In genomic region chr5:10654566-10654965, GRCh38 we compare ENCODE assay signal across 22 cellular contexts.
"Had no signal": no experiment of that assay in that cellular context is flagged by ENCODE, and none has a peak within 500 bp of the region (broad histone marks: within the 10 kb centered on the region; RNA-seq: fewer than 3 reads in every experiment).

No MANE protein-coding gene starts in this region.

- H3K27me3 ChIP-seq: ascending aorta, colonic mucosa, uterus had no signal

- H3K4me1 ChIP-seq: ascending aorta, colonic mucosa, uterus had no signal

- H3K9me3 ChIP-seq: ascending aorta, colonic mucosa, esophagus muscularis mucosa, uterus had no signal

- H3K4me3 Mint-ChIP-seq: activated CD4-positive, alpha-beta T cell treated with anti-CD3 and anti-CD28 coated beads, Interleukin-2, amount 10 ng/mL, durations not matched to agents 7 days and 5 days; activated CD8-positive, alpha-beta memory T cell treated with anti-CD3 and anti-CD28 coated beads, Interleukin-2, amount 10 ng/mL, durations not matched to agents 7 days and 5 days; activated CD8-positive, alpha-beta T cell treated with anti-CD3 and anti-CD28 coated beads for 36 hours; activated naive CD4-positive, alpha-beta T cell treated with anti-CD3 and anti-CD28 coated beads, Interleukin-2, amount 50 U/mL, for 24 hours; effector memory CD8-positive, alpha-beta T cell; natural killer cell treated with Interleukin-12 subunit alpha and Interleukin-12 subunit beta and Interleukin-15 and Interleukin-18, amount 100 ng/mL, for 72 hours; T-cell; T-helper 2 cell treated with Interferon-gamma antibody and Interleukin-4, amounts not matched to agents 5 μg/mL and 100 μg/mL, for 36 hours had no signal

- H3K27ac Mint-ChIP-seq: activated CD4-positive, alpha-beta T cell treated with anti-CD3 and anti-CD28 coated beads, Interleukin-2, amount 10 ng/mL, durations not matched to agents 7 days and 5 days; activated CD8-positive, alpha-beta memory T cell treated with anti-CD3 and anti-CD28 coated beads, Interleukin-2, amount 10 ng/mL, durations not matched to agents 7 days and 5 days; activated CD8-positive, alpha-beta T cell treated with anti-CD3 and anti-CD28 coated beads for 36 hours; activated naive CD4-positive, alpha-beta T cell treated with anti-CD3 and anti-CD28 coated beads, Interleukin-2, amount 50 U/mL, for 24 hours; effector memory CD8-positive, alpha-beta T cell; natural killer cell treated with Interleukin-12 subunit alpha and Interleukin-12 subunit beta and Interleukin-15 and Interleukin-18, amount 100 ng/mL, for 72 hours; progenitor cell of endocrine pancreas; T-cell; T-helper 2 cell treated with Interferon-gamma antibody and Interleukin-4, amounts not matched to agents 5 μg/mL and 100 μg/mL, for 36 hours had no signal

- ATAC-seq: activated CD8-positive, alpha-beta memory T cell treated with anti-CD3 and anti-CD28 coated beads, Interleukin-2, amount 10 ng/mL, durations not matched to agents 7 days and 5 days; activated CD8-positive, alpha-beta T cell treated with anti-CD3 and anti-CD28 coated beads for 36 hours; effector memory CD8-positive, alpha-beta T cell; natural killer cell treated with Interleukin-12 subunit alpha and Interleukin-12 subunit beta and Interleukin-15 and Interleukin-18, amount 100 ng/mL, for 72 hours; T-cell had no signal

- H3K36me3 Mint-ChIP-seq: activated naive CD4-positive, alpha-beta T cell treated with anti-CD3 and anti-CD28 coated beads, Interleukin-2, amount 50 U/mL, for 24 hours; natural killer cell treated with Interleukin-12 subunit alpha and Interleukin-12 subunit beta and Interleukin-15 and Interleukin-18, amount 100 ng/mL, for 72 hours had no signal

- H3K36me3 ChIP-seq: colonic mucosa, uterus had no signal

- H3K4me3 ChIP-seq: ascending aorta, colonic mucosa, dorsolateral prefrontal cortex, esophagus muscularis mucosa, uterus had no signal

- H3K27ac ChIP-seq: ascending aorta, colonic mucosa, esophagus muscularis mucosa, uterus, VCaP had no signal

- H3K9me3 Mint-ChIP-seq: activated CD4-positive, alpha-beta T cell treated with anti-CD3 and anti-CD28 coated beads, Interleukin-2, amount 10 ng/mL, durations not matched to agents 7 days and 5 days; activated naive CD4-positive, alpha-beta T cell treated with anti-CD3 and anti-CD28 coated beads, Interleukin-2, amount 50 U/mL, for 24 hours; effector memory CD8-positive, alpha-beta T cell; natural killer cell treated with Interleukin-12 subunit alpha and Interleukin-12 subunit beta and Interleukin-15 and Interleukin-18, amount 100 ng/mL, for 72 hours; T-helper 2 cell treated with Interferon-gamma antibody and Interleukin-4, amounts not matched to agents 5 μg/mL and 100 μg/mL, for 36 hours had no signal

- H3K27me3 Mint-ChIP-seq: activated CD4-positive, alpha-beta T cell treated with anti-CD3 and anti-CD28 coated beads, Interleukin-2, amount 10 ng/mL, durations not matched to agents 7 days and 5 days; activated CD8-positive, alpha-beta memory T cell treated with anti-CD3 and anti-CD28 coated beads, Interleukin-2, amount 10 ng/mL, durations not matched to agents 7 days and 5 days; activated CD8-positive, alpha-beta T cell treated with anti-CD3 and anti-CD28 coated beads for 36 hours; activated naive CD4-positive, alpha-beta T cell treated with anti-CD3 and anti-CD28 coated beads, Interleukin-2, amount 50 U/mL, for 24 hours; effector memory CD8-positive, alpha-beta T cell; natural killer cell treated with Interleukin-12 subunit alpha and Interleukin-12 subunit beta and Interleukin-15 and Interleukin-18, amount 100 ng/mL, for 72 hours; progenitor cell of endocrine pancreas; T-cell had no signal

- DNase-seq: activated CD4-positive, alpha-beta T cell treated with anti-CD3 and anti-CD28 coated beads, Interleukin-2, amount 10 ng/mL, durations not matched to agents 7 days and 5 days; activated CD8-positive, alpha-beta memory T cell treated with anti-CD3 and anti-CD28 coated beads, Interleukin-2, amount 10 ng/mL, durations not matched to agents 7 days and 5 days; activated CD8-positive, alpha-beta T cell treated with anti-CD3 and anti-CD28 coated beads for 36 hours; activated gamma-delta T cell treated with Interleukin-2 at 50 U/mL for 16 hours; activated T-cell treated with anti-CD3 and anti-CD28 coated beads for 4 hours; colonic mucosa; effector memory CD8-positive, alpha-beta T cell; glutamatergic neuron; hippocampal formation; kidney glomerular epithelial cell; occipital lobe; stimulated activated CD4-positive, alpha-beta T cell treated with anti-CD3 and anti-CD28 coated beads, Interleukin-4, amount 100 ng/mL, for 4 hours; T-cell; uterus had no signal

- H3K4me1 Mint-ChIP-seq: activated CD4-positive, alpha-beta T cell treated with anti-CD3 and anti-CD28 coated beads, Interleukin-2, amount 10 ng/mL, durations not matched to agents 7 days and 5 days; activated CD8-positive, alpha-beta memory T cell treated with anti-CD3 and anti-CD28 coated beads, Interleukin-2, amount 10 ng/mL, durations not matched to agents 7 days and 5 days; activated naive CD4-positive, alpha-beta T cell treated with anti-CD3 and anti-CD28 coated beads, Interleukin-2, amount 50 U/mL, for 24 hours; T-cell had no signal
